ENCODE assay signal across 7 cellular contexts in genomic region chr3:129001817-129002572, GRCh38. TPM values are rescaled to one million over a fixed set of nuclear protein-coding genes. Genes with fewer than 3 reads are reported as not detected.
A peak's percentile ranks its signal among the peaks of the same experiment; 100 is the strongest.
DNase-seq lines count a peak whose midpoint lies in the region; FAIRE-seq and TF ChIP-seq lines count a peak whose summit lies in the region.

No MANE protein-coding gene starts in this region.

- H4K20me1 ChIP-seq in MM.1S (ENCODE audit: insufficient read depth, low read length) (no peaks in the 10 kb centered on the region), hepatocyte (ENCODE audit: insufficient read depth, poor library complexity, severe bottlenecking) (no peaks in the 10 kb centered on the region), smooth muscle cell (ENCODE audit: low read depth) (no peaks in the 10 kb centered on the region)

- TF ChIP-seq CTCF in MM.1S (IDR thresholded peaks at IDR 0.05; ENCODE audit: low read length) (no peak), hepatocyte (IDR thresholded peaks at IDR 0.05; ENCODE audit: poor library complexity) (no peak), smooth muscle cell (IDR thresholded peaks at IDR 0.05; ENCODE audit: borderline replicate concordance, insufficient read depth, poor library complexity, severe bottlenecking) (no peak)

- H3K4me3 ChIP-seq in MM.1S (ENCODE audit: low read length) (peak overlapping the region; percentile 18; the same call in 1 of the 2 replicates), hepatocyte (peak overlapping the region; percentile 36), smooth muscle cell (peak overlapping the region; percentile 53)

- H3K27me3 ChIP-seq in MM.1S (replicated peaks; ENCODE audit: insufficient read depth, low read length) (peaks cover 40% of the 10 kb centered on the region), hepatocyte (peaks cover 60% of the 10 kb centered on the region), smooth muscle cell (ENCODE audit: low read depth) (peaks cover 81% of the 10 kb centered on the region)

- H3K36me3 ChIP-seq in MM.1S (replicated peaks; ENCODE audit: insufficient read depth, low read length) (no peaks in the 10 kb centered on the region), hepatocyte (replicated peaks; ENCODE audit: insufficient read depth, low read depth) (no peaks in the 10 kb centered on the region), smooth muscle cell (ENCODE audit: low read depth) (no peaks in the 10 kb centered on the region)

- no peak overlapping the region for H3K27ac ChIP-seq in MM.1S (ENCODE audit: low read length)
- no peak overlapping the region for H3K27ac ChIP-seq in hepatocyte
- H3K27ac ChIP-seq in smooth muscle cell (ENCODE audit: low read depth), result no peak overlapping the region

- H3K79me2 ChIP-seq in MM.1S (ENCODE audit: low read length) (no peaks in the 10 kb centered on the region), hepatocyte (no peaks in the 10 kb centered on the region), smooth muscle cell (ENCODE audit: low read depth) (no peaks in the 10 kb centered on the region)

- H3K9ac ChIP-seq in MM.1S (ENCODE audit: low read length) (no peak overlapping the region), smooth muscle cell (ENCODE audit: low read depth) (no peak overlapping the region)

- no peaks in the 10 kb centered on the region for H3K9me3 ChIP-seq in MM.1S (replicated peaks; ENCODE audit: insufficient read depth, low read length)
- H3K9me3 ChIP-seq in hepatocyte (ENCODE audit: low read depth), result no peaks in the 10 kb centered on the region
- H3K9me3 ChIP-seq in smooth muscle cell (replicated peaks; ENCODE audit: low read depth), result no peaks in the 10 kb centered on the region

- H3K4me2 ChIP-seq in MM.1S (ENCODE audit: low read depth, low read length), result peak overlapping the region; percentile 27; the same call in 1 of the 2 replicates
- peak overlapping the region; percentile 92 for H3K4me2 ChIP-seq in hepatocyte
- H3K4me2 ChIP-seq in smooth muscle cell, result peak overlapping the region; percentile 94

- H3K4me1 ChIP-seq in MM.1S (ENCODE audit: low read length) (peaks cover 22% of the 10 kb centered on the region), hepatocyte (ENCODE audit: insufficient read depth) (peaks cover 15% of the 10 kb centered on the region), smooth muscle cell (ENCODE audit: low read depth) (peaks cover 18% of the 10 kb centered on the region)

- H3K9me2 ChIP-seq in MM.1S (replicated peaks; ENCODE audit: insufficient read depth, low read length) (no peaks in the 10 kb centered on the region), hepatocyte (replicated peaks; ENCODE audit: insufficient read depth) (no peaks in the 10 kb centered on the region)

- WGBS in hepatocyte (ENCODE audit: low lambda C conversion rate, missing lambda C conversion rate), result 3% methylated on average over 72 of the region's 81 CpGs
- WGBS in smooth muscle cell (ENCODE audit: low lambda C conversion rate), result 4% methylated on average over 80 of the region's 81 CpGs

- no peak for FAIRE-seq in HTR-8/SVneo (lab: Jason Lieb, UNC)

- H2AFZ ChIP-seq in MM.1S (ENCODE audit: low read length), result no peak overlapping the region
- peak overlapping the region; percentile 66 for H2AFZ ChIP-seq in hepatocyte
- H2AFZ ChIP-seq in smooth muscle cell (ENCODE audit: low read depth), result no peak overlapping the region

- DNase-seq in MM.1S (no peak), hepatocyte (ENCODE audit: low spot score) (no peak), smooth muscle cell (lab: John Stamatoyannopoulos, UW; ENCODE audit: unreplicated experiment) (no peak), superior temporal gyrus (ENCODE audit: extremely low spot score) (no peak), GM19240 (ENCODE audit: insufficient read length, low spot score) (no peak), HTR-8/SVneo (ENCODE audit: insufficient read length, low spot score) (no peak)
- peak; percentile 72 for DNase-seq in activated CD8-positive, alpha-beta memory T cell treated with anti-CD3 and anti-CD28 coated beads, Interleukin-2, amount 50 U/mL, for 48 hours

- H3F3A ChIP-seq in MM.1S (ENCODE audit: insufficient read depth, low read length) (no peaks in the 10 kb centered on the region), smooth muscle cell (ENCODE audit: low read depth) (no peaks in the 10 kb centered on the region)

RNA-seq across cellular contexts. Expression of gene EFCC1, which starts 0.9 kb away (rescaled TPM):
- 0.23 and 0.76 TPM in 2 replicates for total RNA-seq in hepatocyte
- polyA plus RNA-seq in hepatocyte, result 0.11 and 0.50 TPM in 2 replicates
- not detected in 2 replicates for total RNA-seq in smooth muscle cell
- 0.26 TPM in 1 of 2 replicates, not detected in the other for polyA plus RNA-seq in smooth muscle cell

RNA-seq across cellular contexts. Expression of gene CFAP92, which starts 8.1 kb away (rescaled TPM):
- 0.17 and 1.3 TPM in 2 replicates for total RNA-seq in hepatocyte
- polyA plus RNA-seq in hepatocyte, result 0.35 and 1.0 TPM in 2 replicates
- total RNA-seq in smooth muscle cell, result 0.49 and 0.67 TPM in 2 replicates
- polyA plus RNA-seq in smooth muscle cell, result 0.85 and 0.89 TPM in 2 replicates

RNA-seq across cellular contexts. Expression of gene GP9, which starts 58.6 kb away (rescaled TPM):
- not detected in 2 replicates for total RNA-seq in hepatocyte
- polyA plus RNA-seq in hepatocyte, result not detected in 2 replicates
- not detected in 2 replicates for total RNA-seq in smooth muscle cell
- not detected in 2 replicates for polyA plus RNA-seq in smooth muscle cell

Comparison
In these comparisons a context has a peak if more than half of its experiments do, and no peak if none do; other contexts are left out.
1. H3K4me2 ChIP-seq: peak in every context shown above with its lines; median percentile 94 in smooth muscle cell; 92 in hepatocyte; 27 in MM.1S.